In the genomic region with DNA sequence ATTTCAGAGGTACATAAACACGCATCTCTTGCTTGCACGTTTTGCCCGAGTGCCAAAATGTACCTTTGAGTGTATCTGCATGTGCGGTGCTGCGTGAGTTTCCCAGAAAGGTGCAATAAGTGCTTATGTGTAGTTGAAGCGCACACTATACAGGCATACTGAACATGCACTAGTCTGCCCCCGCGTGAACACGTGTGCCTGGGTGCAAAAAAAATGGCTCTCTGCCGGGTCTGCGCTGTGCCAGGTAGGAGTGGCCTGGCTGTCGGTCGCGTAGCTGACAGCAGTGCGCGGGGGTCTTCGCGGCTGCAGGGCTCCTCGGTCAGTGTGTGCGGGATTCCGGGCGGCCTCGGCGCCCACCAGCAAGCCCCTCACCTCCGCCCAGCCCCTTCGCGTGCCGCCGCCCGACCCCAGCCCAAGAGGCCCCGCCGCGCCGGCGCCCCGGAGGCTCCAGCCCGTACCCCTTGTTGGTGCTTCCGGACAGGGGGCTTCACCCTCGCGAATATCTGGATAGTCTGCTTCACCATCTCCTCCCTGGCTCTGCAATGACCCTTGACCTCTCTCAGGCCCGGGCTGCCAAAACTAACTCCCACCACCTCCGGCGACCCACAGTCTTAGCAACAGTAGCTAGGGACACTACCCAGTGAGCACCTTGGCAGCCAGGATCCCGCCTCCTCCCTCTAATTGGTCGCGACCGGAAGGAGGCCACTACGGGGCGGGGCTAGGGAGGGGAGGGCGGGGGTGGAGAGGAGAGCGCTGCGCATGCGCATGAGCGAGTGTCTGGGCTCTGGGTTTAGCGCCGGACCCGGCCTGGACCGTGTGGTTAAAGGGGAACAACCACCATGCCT, we compare ENCODE assay signal across 8 cellular contexts. TPM values are rescaled to one million over a fixed set of nuclear protein-coding genes. Genes with fewer than 3 reads are reported as not detected.
A peak's percentile ranks its signal among the peaks of the same experiment; 100 is the strongest.
DNase-seq lines count a peak whose midpoint lies in the region; ATAC-seq and TF ChIP-seq lines count a peak whose summit lies in the region.

A gene with protein sequence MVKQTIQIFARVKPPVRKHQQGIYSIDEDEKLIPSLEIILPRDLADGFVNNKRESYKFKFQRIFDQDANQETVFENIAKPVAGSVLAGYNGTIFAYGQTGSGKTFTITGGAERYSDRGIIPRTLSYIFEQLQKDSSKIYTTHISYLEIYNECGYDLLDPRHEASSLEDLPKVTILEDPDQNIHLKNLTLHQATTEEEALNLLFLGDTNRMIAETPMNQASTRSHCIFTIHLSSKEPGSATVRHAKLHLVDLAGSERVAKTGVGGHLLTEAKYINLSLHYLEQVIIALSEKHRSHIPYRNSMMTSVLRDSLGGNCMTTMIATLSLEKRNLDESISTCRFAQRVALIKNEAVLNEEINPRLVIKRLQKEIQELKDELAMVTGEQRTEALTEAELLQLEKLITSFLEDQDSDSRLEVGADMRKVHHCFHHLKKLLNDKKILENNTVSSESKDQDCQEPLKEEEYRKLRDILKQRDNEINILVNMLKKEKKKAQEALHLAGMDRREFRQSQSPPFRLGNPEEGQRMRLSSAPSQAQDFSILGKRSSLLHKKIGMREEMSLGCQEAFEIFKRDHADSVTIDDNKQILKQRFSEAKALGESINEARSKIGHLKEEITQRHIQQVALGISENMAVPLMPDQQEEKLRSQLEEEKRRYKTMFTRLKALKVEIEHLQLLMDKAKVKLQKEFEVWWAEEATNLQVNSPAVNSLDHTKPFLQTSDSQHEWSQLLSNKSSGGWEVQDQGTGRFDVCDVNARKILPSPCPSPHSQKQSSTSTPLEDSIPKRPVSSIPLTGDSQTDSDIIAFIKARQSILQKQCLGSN (minus strand): TSS at position 622 of the 845 bp plus-strand sequence. CDS start 98 bp downstream, at position 524.

- H3K27me3 ChIP-seq in Caco-2 (replicated peaks; ENCODE audit: control insufficient read depth, insufficient read depth, low read length) (no peaks in the 10 kb centered on the region), Peyer's patch (no peaks in the 10 kb centered on the region), neural cell (ENCODE audit: insufficient read depth, low read depth, low read length) (no peaks in the 10 kb centered on the region)

- no peaks in the 10 kb centered on the region for H3K36me3 Mint-ChIP-seq in Caco-2 (ENCODE audit: insufficient read depth, unreplicated experiment)

- DNase-seq in Caco-2 (peak; percentile 89 to 93), HuH-7 (ENCODE audit: low spot score) (peak; percentile 83), Peyer's patch (peak; percentile 49 to 89 (median 88)), foreskin fibroblast (peak; percentile 56 to 91)
- peak; percentile 55 for DNase-seq in activated gamma-delta T cell treated with anti-CD3 and anti-CD28 coated beads, Interleukin-2, amount 50 U/mL, for 16 hours (ENCODE audit: low read depth)
- DNase-seq in stimulated activated naive CD8-positive, alpha-beta T cell treated with anti-CD3 and anti-CD28 coated beads, Interleukin-15, Interleukin-2, amounts not matched to agents 100 U/mL and 50 U/mL, for 24 hours: peak; percentile 83

- H3K27ac Mint-ChIP-seq in Caco-2 (ENCODE audit: unreplicated experiment): peak within 1 kb of the TSS; percentile 93

- no peaks in the 10 kb centered on the region for H3K9me2 ChIP-seq in neural cell (ENCODE audit: insufficient read depth, low read length)

- no peak for TF ChIP-seq POLR2A in Peyer's patch (IDR thresholded peaks at IDR 0.05)

- TF ChIP-seq EP300 in neural cell (conservative IDR thresholded peaks at IDR 0.05; ENCODE audit: poor library complexity, severe bottlenecking): no peak

- BruUV-seq in Caco-2 (replicated peaks; lab: Mats Ljungman, UMichigan): no TSS peak

- no peaks in the 10 kb centered on the region for H3K36me3 ChIP-seq in Caco-2 (ENCODE audit: control insufficient read depth, insufficient read depth, low read length)
- H3K36me3 ChIP-seq in Peyer's patch: no peaks in the 10 kb centered on the region
- H3K36me3 ChIP-seq in neural cell (ENCODE audit: insufficient read depth, low read length): no peaks in the 10 kb centered on the region

- H3K4me1 Mint-ChIP-seq in Caco-2 (ENCODE audit: low read depth, unreplicated experiment): no peaks in the 10 kb centered on the region

- peak within 1 kb of the TSS; percentile 95 for H3K4me3 Mint-ChIP-seq in Caco-2 (ENCODE audit: unreplicated experiment)

- CTCF ChIA-PET in Caco-2 (lab: Charles Lee): no interaction called here

- intact Hi-C loops in Caco-2 (cut with micrococcal nuclease; ENCODE audit: unreplicated experiment): loop anchor here (10.0 kb wide), 1 partner anchor 350 kb away; no protein-coding TSS in a partner anchor

- H3K27me3 Mint-ChIP-seq in Caco-2 (ENCODE audit: insufficient read depth, unreplicated experiment): peaks cover 6% of the 10 kb centered on the region

- H3K9me3 ChIP-seq in Caco-2 (no peaks in the 10 kb centered on the region), Peyer's patch (no peaks in the 10 kb centered on the region), neural cell (ENCODE audit: low read length) (no peaks in the 10 kb centered on the region)

- H3K4me3 ChIP-seq in Caco-2 (ENCODE audit: low read depth, low read length) (peak within 1 kb of the TSS; percentile 84), Peyer's patch (peak within 1 kb of the TSS; percentile 38 to 93 (median 60)), foreskin fibroblast (ENCODE audit: low read depth in 1 of 2, low read length in 2 of 2) (peak within 1 kb of the TSS; percentile 81), neural cell (ENCODE audit: low read length) (peak within 1 kb of the TSS; percentile 77)

- TF ChIP-seq CTCF in Caco-2 (IDR thresholded peaks at IDR 0.05; ENCODE audit: insufficient read depth in 1 of 2, low read depth in 1 of 2, low read length in 1 of 2, severe bottlenecking in 1 of 2, unreplicated experiment in 1 of 2) (no peak), Peyer's patch (IDR thresholded peaks at IDR 0.05) (no peak), foreskin fibroblast (IDR thresholded peaks at IDR 0.05; ENCODE audit: low read depth, low read length) (no peak), neural cell (IDR thresholded peaks at IDR 0.05; ENCODE audit: poor library complexity, severe bottlenecking) (no peak)

- peak within 1 kb of the TSS; percentile 57 for H3K9ac ChIP-seq in neural cell (ENCODE audit: low read length)

- TF ChIP-seq RAD21 in neural cell (conservative IDR thresholded peaks at IDR 0.05): peak; percentile 52

- POLR2A ChIA-PET in Caco-2 (lab: Charles Lee): interaction anchor here (0.5 kb wide), 1 partner anchor 176 kb away, joined by 4 read pairs; no protein-coding TSS in a partner anchor

- H3K4me1 ChIP-seq in Caco-2 (no peaks in the 10 kb centered on the region), Peyer's patch (peaks cover 0 to 6% (median 0%) of the 10 kb centered on the region in 4 donors)

- H3K9me3 Mint-ChIP-seq in Caco-2 (ENCODE audit: unreplicated experiment): no peaks in the 10 kb centered on the region

- no peaks in the 10 kb centered on the region for H3K79me2 ChIP-seq in neural cell (replicated peaks; ENCODE audit: insufficient read depth, low read length)

- no peaks in the 10 kb centered on the region for H3F3A ChIP-seq in neural cell (ENCODE audit: insufficient read depth, low read length, poor library complexity, severe bottlenecking)

- no peak within 1 kb of the TSS for H3K4me2 ChIP-seq in neural cell (ENCODE audit: low read length)

- peak; percentile 99 for ATAC-seq in GM21447 (IDR thresholded peaks at IDR 0.05; ENCODE audit: unreplicated experiment)
- peak; percentile 99 for ATAC-seq in stimulated activated naive CD8-positive, alpha-beta T cell treated with anti-CD3 and anti-CD28 coated beads, Interleukin-15, Interleukin-2, amounts not matched to agents 100 U/mL and 50 U/mL, for 24 hours

- H3K27ac ChIP-seq in Peyer's patch (peak within 1 kb of the TSS in 3 of 4 donors; percentile 34 to 63 (median 40)), neural cell (ENCODE audit: low read length) (no peak within 1 kb of the TSS)

- H4K20me1 ChIP-seq in neural cell (ENCODE audit: insufficient read depth): no peaks in the 10 kb centered on the region

- peak within 1 kb of the TSS; percentile 52 for H2AFZ ChIP-seq in neural cell (ENCODE audit: low read depth, low read length)

TF ChIP-seq in neural cell, 6 proteins besides CTCF, POLR2A, EP300 and RAD21:
- TF ChIP-seq MXI1 (conservative IDR thresholded peaks at IDR 0.05; ENCODE audit: poor library complexity, severe bottlenecking) (peak; percentile 88), TAF1 (IDR thresholded peaks at IDR 0.05; ENCODE audit: low read depth) (no peak), SMC3 (conservative IDR thresholded peaks at IDR 0.05; ENCODE audit: poor library complexity) (peak; percentile 57), POLR2AphosphoS5 (IDR thresholded peaks at IDR 0.05) (no peak), EZH2 (IDR thresholded peaks at IDR 0.05; ENCODE audit: borderline replicate concordance, insufficient read depth, low read length, poor library complexity, severe bottlenecking) (no peak)
- TF ChIP-seq, protein P1, sequence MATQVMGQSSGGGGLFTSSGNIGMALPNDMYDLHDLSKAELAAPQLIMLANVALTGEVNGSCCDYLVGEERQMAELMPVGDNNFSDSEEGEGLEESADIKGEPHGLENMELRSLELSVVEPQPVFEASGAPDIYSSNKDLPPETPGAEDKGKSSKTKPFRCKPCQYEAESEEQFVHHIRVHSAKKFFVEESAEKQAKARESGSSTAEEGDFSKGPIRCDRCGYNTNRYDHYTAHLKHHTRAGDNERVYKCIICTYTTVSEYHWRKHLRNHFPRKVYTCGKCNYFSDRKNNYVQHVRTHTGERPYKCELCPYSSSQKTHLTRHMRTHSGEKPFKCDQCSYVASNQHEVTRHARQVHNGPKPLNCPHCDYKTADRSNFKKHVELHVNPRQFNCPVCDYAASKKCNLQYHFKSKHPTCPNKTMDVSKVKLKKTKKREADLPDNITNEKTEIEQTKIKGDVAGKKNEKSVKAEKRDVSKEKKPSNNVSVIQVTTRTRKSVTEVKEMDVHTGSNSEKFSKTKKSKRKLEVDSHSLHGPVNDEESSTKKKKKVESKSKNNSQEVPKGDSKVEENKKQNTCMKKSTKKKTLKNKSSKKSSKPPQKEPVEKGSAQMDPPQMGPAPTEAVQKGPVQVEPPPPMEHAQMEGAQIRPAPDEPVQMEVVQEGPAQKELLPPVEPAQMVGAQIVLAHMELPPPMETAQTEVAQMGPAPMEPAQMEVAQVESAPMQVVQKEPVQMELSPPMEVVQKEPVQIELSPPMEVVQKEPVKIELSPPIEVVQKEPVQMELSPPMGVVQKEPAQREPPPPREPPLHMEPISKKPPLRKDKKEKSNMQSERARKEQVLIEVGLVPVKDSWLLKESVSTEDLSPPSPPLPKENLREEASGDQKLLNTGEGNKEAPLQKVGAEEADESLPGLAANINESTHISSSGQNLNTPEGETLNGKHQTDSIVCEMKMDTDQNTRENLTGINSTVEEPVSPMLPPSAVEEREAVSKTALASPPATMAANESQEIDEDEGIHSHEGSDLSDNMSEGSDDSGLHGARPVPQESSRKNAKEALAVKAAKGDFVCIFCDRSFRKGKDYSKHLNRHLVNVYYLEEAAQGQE (IDR thresholded peaks at IDR 0.05; ENCODE audit: borderline replicate concordance): no peak

RNA-seq across cellular contexts. Expression of the gene that starts here (rescaled TPM):
- total RNA-seq in Caco-2 (2022) (not detected in 2 replicates), Peyer's patch (under 1 TPM in 1 of 4 donors, not detected in 3; 0.83 TPM)
- 0.06 and 2.1 TPM in 2 replicates for polyA plus RNA-seq in neural cell
- polyA minus RNA-seq in neural cell: 0.73 and 2.3 TPM in 2 replicates

Comparison
In these comparisons a context has a peak if more than half of its experiments do, and no peak if none do; other contexts are left out.
1. Peak in DNase-seq and H3K4me3 ChIP-seq in Caco-2; RNA of the gene not detected or under 1 TPM.
2. Peak in DNase-seq, H3K4me3 ChIP-seq and H3K27ac ChIP-seq in Peyer's patch; RNA of the gene not detected or under 1 TPM.